Comparison of ENCODE assay signal across 1 cellular context in genomic region chr15:75224281-75224680, GRCh38.
TF ChIP-seq lines count a peak whose summit lies in the region.

No MANE protein-coding gene starts in this region.

TF ChIP-seq in GM12878, 131 proteins besides CTCF, POLR2A, EP300 and RAD21:
- TF ChIP-seq NR2F1 (conservative IDR thresholded peaks at IDR 0.05), result no peak
- no peak for TF ChIP-seq CEBPB (IDR thresholded peaks at IDR 0.05; ENCODE audit: borderline replicate concordance in 1 of 2, low read depth in 2 of 2, low read length in 2 of 2)
- no peak for TF ChIP-seq NR2C1 (IDR thresholded peaks at IDR 0.05)
- TF ChIP-seq BMI1 (IDR thresholded peaks at IDR 0.05; ENCODE audit: borderline replicate concordance), result no peak
- no peak for TF ChIP-seq FOXK2 (IDR thresholded peaks at IDR 0.05)
- TF ChIP-seq ETV6 (conservative IDR thresholded peaks at IDR 0.05 in 1 of 2, IDR thresholded peaks at IDR 0.05 in 1 of 2; ENCODE audit: borderline replicate concordance in 1 of 2, low read depth in 1 of 2), result no peak
- no peak for TF ChIP-seq HDAC2 (IDR thresholded peaks at IDR 0.05)
- TF ChIP-seq RCOR1 (conservative IDR thresholded peaks at IDR 0.05; ENCODE audit: low read depth, low read length), result no peak
- no peak for TF ChIP-seq TCF3 (IDR thresholded peaks at IDR 0.05; ENCODE audit: borderline replicate concordance, insufficient read depth, low read depth, low read length)
- TF ChIP-seq STAT3 (IDR thresholded peaks at IDR 0.05; ENCODE audit: low read depth, low read length), result no peak
- no peak for TF ChIP-seq BHLHE40 (IDR thresholded peaks at IDR 0.05; ENCODE audit: borderline replicate concordance in 1 of 2, low read depth in 2 of 2, low read length in 1 of 2)
- TF ChIP-seq GABPA (IDR thresholded peaks at IDR 0.05; ENCODE audit: low read depth), result no peak
TF ChIP-seq in GM12878: peak in this region for 0.
